In genomic region chr5:127916875-127917573, GRCh38 we compare ENCODE assay signal across 1 cellular context.
TF ChIP-seq lines count a peak whose summit lies in the region.

No MANE protein-coding gene starts in this region.

TF ChIP-seq in WTC11, 78 proteins besides CTCF, POLR2A, EP300 and RAD21 (continued from another document):
- TF ChIP-seq, protein P1, sequence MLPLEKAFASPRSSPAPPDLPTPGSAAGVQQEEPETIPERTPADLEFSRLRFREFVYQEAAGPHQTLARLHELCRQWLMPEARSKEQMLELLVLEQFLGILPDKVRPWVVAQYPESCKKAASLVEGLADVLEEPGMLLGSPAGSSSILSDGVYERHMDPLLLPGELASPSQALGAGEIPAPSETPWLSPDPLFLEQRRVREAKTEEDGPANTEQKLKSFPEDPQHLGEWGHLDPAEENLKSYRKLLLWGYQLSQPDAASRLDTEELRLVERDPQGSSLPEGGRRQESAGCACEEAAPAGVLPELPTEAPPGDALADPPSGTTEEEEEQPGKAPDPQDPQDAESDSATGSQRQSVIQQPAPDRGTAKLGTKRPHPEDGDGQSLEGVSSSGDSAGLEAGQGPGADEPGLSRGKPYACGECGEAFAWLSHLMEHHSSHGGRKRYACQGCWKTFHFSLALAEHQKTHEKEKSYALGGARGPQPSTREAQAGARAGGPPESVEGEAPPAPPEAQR (CRISPR knock-in tag; IDR thresholded peaks at IDR 0.05) = no peak
- TF ChIP-seq SP1 (CRISPR knock-in tag; conservative IDR thresholded peaks at IDR 0.05) (no peak), FOXJ3 (CRISPR knock-in tag; IDR thresholded peaks at IDR 0.05; ENCODE audit: borderline replicate concordance) (no peak), SMAD4 (CRISPR knock-in tag; IDR thresholded peaks at IDR 0.05) (no peak)
